ENCODE assay signal across 8 cellular contexts in genomic region chr1:201719812-201720521, GRCh38.
DNase-seq lines count a peak whose midpoint lies in the region; ATAC-seq and TF ChIP-seq lines count a peak whose summit lies in the region.
"Had no signal": no experiment of that assay in that cellular context is flagged by ENCODE, and none has a peak within 500 bp of the region (broad histone marks: within the 10 kb centered on the region; RNA-seq: fewer than 3 reads in every experiment).

No MANE protein-coding gene starts in this region.

- H3K4me1 ChIP-seq in endodermal cell (ENCODE audit: control insufficient read depth, insufficient read depth, low read length): peaks cover 18% of the 10 kb centered on the region
- peaks cover 17% of the 10 kb centered on the region for H3K4me1 ChIP-seq in mucosa of descending colon (ENCODE audit: low read depth)

- H3K4me3 Mint-ChIP-seq in endodermal cell: peak overlapping the region; percentile 36
- no peak overlapping the region for H3K4me3 Mint-ChIP-seq in activated T-helper 17 cell treated with anti-CD3 and anti-CD28 coated beads, Interleukin-2, amount 50 U/mL, for 72 hours

- WGBS in endodermal cell (ENCODE audit: insufficient coverage in 1 of 2, insufficient read length in 1 of 2), 2 experiments: 71 to 73% methylated on average over 4 to 9 of the region's 9 CpGs

- no peak overlapping the region for H3K9ac ChIP-seq in endodermal cell (ENCODE audit: extremely low read depth, low read length, poor library complexity, severe bottlenecking)

- ATAC-seq in mucosa of descending colon: peak; percentile 60
- ATAC-seq in activated T-helper 17 cell treated with anti-CD3 and anti-CD28 coated beads, Interleukin-2, amount 50 U/mL, for 72 hours (replicated peaks): no peak

- DNase-seq in NCI-H2227 treated with DMSO at 0.1 percent for 48 hours (lab: John Stamatoyannopoulos, UW) (peak; percentile 53), endodermal cell (peak; percentile 79), mucosa of descending colon (peak in 1 of 3 donors; percentile 58), ureter (ENCODE audit: low spot score) (peak; percentile 69), CD1c-positive myeloid dendritic cell (ENCODE audit: extremely low spot score) (no peak), NCI-H2081 treated with DMSO at 0.1 percent for 48 hours (lab: John Stamatoyannopoulos, UW) (no peak)
- DNase-seq: activated CD4-positive, CD25-positive, alpha-beta regulatory T cell treated with anti-CD3 and anti-CD28 coated beads, Interleukin-2, amount 50 U/mL, for 72 hours had no signal

- H3K36me3 Mint-ChIP-seq in endodermal cell (ENCODE audit: low read depth): peaks cover 13% of the 10 kb centered on the region
- H3K36me3 Mint-ChIP-seq in activated T-helper 17 cell treated with anti-CD3 and anti-CD28 coated beads, Interleukin-2, amount 50 U/mL, for 72 hours (ENCODE audit: low read depth): no peaks in the 10 kb centered on the region

- TF ChIP-seq CTCF in endodermal cell (conservative IDR thresholded peaks at IDR 0.05): no peak
- no peak for TF ChIP-seq CTCF in mucosa of descending colon (IDR thresholded peaks at IDR 0.05)

- H3K27ac Mint-ChIP-seq in endodermal cell: peak overlapping the region; percentile 90
- no peak overlapping the region for H3K27ac Mint-ChIP-seq in activated T-helper 17 cell treated with anti-CD3 and anti-CD28 coated beads, Interleukin-2, amount 50 U/mL, for 72 hours

- H3K4me3 ChIP-seq in endodermal cell (ENCODE audit: low read length) (no peak overlapping the region), mucosa of descending colon (no peak overlapping the region)

- intact Hi-C loops in mucosa of descending colon (cut with DNase I, micrococcal nuclease): no loop called here

- H3K36me3 ChIP-seq in endodermal cell (ENCODE audit: control insufficient read depth, insufficient read depth, low read length) (no peaks in the 10 kb centered on the region), mucosa of descending colon (ENCODE audit: low read depth) (no peaks in the 10 kb centered on the region)

- no peak overlapping the region for H3K27ac ChIP-seq in endodermal cell (ENCODE audit: low read depth, low read length)

- H3K9me3 ChIP-seq in endodermal cell (ENCODE audit: control insufficient read depth, low read length): no peaks in the 10 kb centered on the region
- no peaks in the 10 kb centered on the region for H3K9me3 ChIP-seq in mucosa of descending colon

- H3K9me3 Mint-ChIP-seq in endodermal cell: no peaks in the 10 kb centered on the region
- H3K9me3 Mint-ChIP-seq in activated T-helper 17 cell treated with anti-CD3 and anti-CD28 coated beads, Interleukin-2, amount 50 U/mL, for 72 hours: no peaks in the 10 kb centered on the region

- H3K27me3 ChIP-seq in endodermal cell (ENCODE audit: control insufficient read depth, insufficient read depth, low read length, poor library complexity, severe bottlenecking): no peaks in the 10 kb centered on the region

- H3K4me1 Mint-ChIP-seq in endodermal cell: peaks cover 44% of the 10 kb centered on the region
- no peaks in the 10 kb centered on the region for H3K4me1 Mint-ChIP-seq in activated T-helper 17 cell treated with anti-CD3 and anti-CD28 coated beads, Interleukin-2, amount 50 U/mL, for 72 hours

- no peaks in the 10 kb centered on the region for H3K27me3 Mint-ChIP-seq in endodermal cell (ENCODE audit: insufficient read depth)
- H3K27me3 Mint-ChIP-seq in activated T-helper 17 cell treated with anti-CD3 and anti-CD28 coated beads, Interleukin-2, amount 50 U/mL, for 72 hours: no peaks in the 10 kb centered on the region

Comparison
In these comparisons a context has a peak if more than half of its experiments do, and no peak if none do; other contexts are left out.
1. DNase-seq: peak in NCI-H2227 treated with DMSO at 0.1 percent for 48 hours (single experiment), endodermal cell (single experiment) and ureter (single experiment); none in CD1c-positive myeloid dendritic cell (single experiment) and NCI-H2081 treated with DMSO at 0.1 percent for 48 hours (single experiment).